22 cellular contexts compared by ENCODE assay signal in the genomic region with DNA sequence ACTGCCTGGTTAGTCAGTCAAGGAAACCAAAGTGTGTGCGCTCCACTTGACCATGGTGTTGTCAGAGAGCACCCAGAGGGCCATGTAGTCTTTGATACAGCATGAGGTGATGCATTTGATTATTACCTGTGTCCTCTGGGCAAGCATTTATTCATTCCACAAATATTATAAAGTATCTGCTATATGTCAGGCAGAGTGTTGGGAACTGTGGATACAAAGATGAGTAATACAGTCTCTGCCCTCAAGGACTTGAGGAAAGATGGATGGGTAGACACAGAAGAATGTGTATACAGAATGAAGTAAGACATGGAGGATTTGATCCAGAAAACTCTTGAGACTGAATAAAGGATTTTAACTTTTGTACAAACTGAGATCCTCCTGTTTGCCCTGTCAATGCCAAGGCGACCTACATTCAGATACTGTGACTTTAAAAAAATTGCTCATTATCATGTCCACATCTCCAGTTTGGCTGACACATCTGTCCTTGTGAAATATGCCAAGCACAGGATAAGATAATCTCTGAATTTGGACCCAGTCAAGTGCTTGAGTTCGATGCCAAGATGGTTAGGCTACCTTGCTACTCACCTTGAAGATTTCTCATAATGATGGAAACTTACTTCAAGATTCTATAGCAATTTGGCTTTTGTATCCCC.
"Had no signal": no experiment of that assay in that cellular context is flagged by ENCODE, and none has a peak within 500 bp of the region (broad histone marks: within the 10 kb centered on the region; RNA-seq: fewer than 3 reads in every experiment).

No MANE protein-coding gene starts in this region.

- H3K27me3 ChIP-seq: cardiac muscle cell, hepatocyte, neutrophil, pancreas, tibial nerve had no signal

- H2AFZ ChIP-seq: hepatocyte had no signal

- H3K4me3 Mint-ChIP-seq: activated naive CD8-positive, alpha-beta T cell treated with anti-CD3 and anti-CD28 coated beads for 36 hours; immature natural killer cell; nephron; stimulated activated naive CD8-positive, alpha-beta T cell treated with anti-CD3 and anti-CD28 coated beads, Interleukin-15, amount 100 ng/mL, for 72 hours; WTC11 had no signal

- H3K4me3 ChIP-seq: cardiac muscle cell, hepatocyte, pancreas, skin epidermis, tibial nerve had no signal

- H3K27me3 Mint-ChIP-seq: activated naive CD8-positive, alpha-beta T cell treated with anti-CD3 and anti-CD28 coated beads for 36 hours; stimulated activated naive CD8-positive, alpha-beta T cell treated with anti-CD3 and anti-CD28 coated beads, Interleukin-15, amount 100 ng/mL, for 72 hours had no signal

- ATAC-seq: left ventricle myocardium superior; pancreas; right cardiac atrium; stimulated activated naive CD8-positive, alpha-beta T cell treated with anti-CD3 and anti-CD28 coated beads, Interleukin-15, amount 100 ng/mL, for 72 hours; WTC11 had no signal

- H3K4me1 Mint-ChIP-seq: activated naive CD8-positive, alpha-beta T cell treated with anti-CD3 and anti-CD28 coated beads for 36 hours; immature natural killer cell; stimulated activated naive CD8-positive, alpha-beta T cell treated with anti-CD3 and anti-CD28 coated beads, Interleukin-15, amount 100 ng/mL, for 72 hours; WTC11 had no signal

- H3K4me1 ChIP-seq: pancreas had no signal

- H3K4me2 ChIP-seq: hepatocyte had no signal

- H3K27ac ChIP-seq: cardiac muscle cell, hepatocyte, neutrophil, pancreas, skin epidermis, tibial nerve had no signal

- DNase-seq: activated CD4-positive, alpha-beta T cell treated with anti-CD3 and anti-CD28 coated beads, Interleukin-2, amount 50 U/mL, for 48 hours; activated naive CD4-positive, alpha-beta T cell treated with Interleukin-2 at 50 U/mL for 16 hours; activated naive CD8-positive, alpha-beta T cell treated with anti-CD3 and anti-CD28 coated beads for 36 hours; activated T-cell treated with anti-CD3 and anti-CD28 coated beads, Interleukin-2, amount 50 U/mL, for 48 hours; amygdala; glutamatergic neuron; immature natural killer cell; left ventricle myocardium superior; pancreas; right cardiac atrium; stimulated activated CD4-positive, alpha-beta T cell treated with anti-CD3 and anti-CD28 coated beads, Interleukin-1b, Interleukin-23, amount 100 ng/mL, for 48 hours; stimulated activated naive CD8-positive, alpha-beta T cell treated with anti-CD3 and anti-CD28 coated beads, Interleukin-15, amount 100 ng/mL, for 72 hours; T-helper 9 cell had no signal

- H3K36me3 Mint-ChIP-seq: WTC11 had no signal

- H3K27ac Mint-ChIP-seq: activated naive CD8-positive, alpha-beta T cell treated with anti-CD3 and anti-CD28 coated beads for 36 hours; nephron; stimulated activated naive CD8-positive, alpha-beta T cell treated with anti-CD3 and anti-CD28 coated beads, Interleukin-15, amount 100 ng/mL, for 72 hours; WTC11 had no signal

- H3K36me3 ChIP-seq: cardiac muscle cell, neutrophil, pancreas, tibial nerve had no signal

- FAIRE-seq: frontal cortex, pancreas, urothelium cell line had no signal

- H3K9me3 Mint-ChIP-seq: activated naive CD8-positive, alpha-beta T cell treated with anti-CD3 and anti-CD28 coated beads for 36 hours; immature natural killer cell; nephron; stimulated activated naive CD8-positive, alpha-beta T cell treated with anti-CD3 and anti-CD28 coated beads, Interleukin-15, amount 100 ng/mL, for 72 hours; WTC11 had no signal

- H3K9me3 ChIP-seq: neutrophil, pancreas, tibial nerve had no signal
